11 cellular contexts compared by ENCODE assay signal in genomic region chr12:126663304-126664094, GRCh38.
DNase-seq lines count a peak whose midpoint lies in the region; ATAC-seq, FAIRE-seq and TF ChIP-seq lines count a peak whose summit lies in the region.
"Had no signal": no experiment of that assay in that cellular context is flagged by ENCODE, and none has a peak within 500 bp of the region (broad histone marks: within the 10 kb centered on the region; RNA-seq: fewer than 3 reads in every experiment).

No MANE protein-coding gene starts in this region.

- no peaks in the 10 kb centered on the region for H3K36me3 Mint-ChIP-seq in T-helper 2 cell treated with Interferon-gamma antibody and Interleukin-4, amounts not matched to agents 5 μg/mL and 100 μg/mL, for 36 hours (ENCODE audit: low read depth)
- H3K36me3 Mint-ChIP-seq: memory B cell had no signal

- H3K9me3 Mint-ChIP-seq in T-helper 2 cell treated with Interferon-gamma antibody and Interleukin-4, amounts not matched to agents 5 μg/mL and 100 μg/mL, for 36 hours, result peaks cover 25% of the 10 kb centered on the region

- no peak overlapping the region for H3K27ac Mint-ChIP-seq in T-helper 2 cell treated with Interferon-gamma antibody and Interleukin-4, amounts not matched to agents 5 μg/mL and 100 μg/mL, for 36 hours
- H3K27ac Mint-ChIP-seq: memory B cell had no signal

- H3K4me1 ChIP-seq in HEK293 (ENCODE audit: control insufficient read depth, insufficient read depth, low read length) (no peaks in the 10 kb centered on the region), Panc1 (ENCODE audit: control insufficient read depth, insufficient read depth, low read length) (no peaks in the 10 kb centered on the region)

- H3K36me3 ChIP-seq in HEK293 (ENCODE audit: control insufficient read depth in 2 of 2, insufficient read depth in 1 of 2, low read length in 2 of 2), result no peaks in the 10 kb centered on the region
- H3K36me3 ChIP-seq in Panc1 (ENCODE audit: control insufficient read depth, insufficient read depth, low read length), result no peaks in the 10 kb centered on the region

- BruUV-seq in Panc1 (replicated peaks; lab: Mats Ljungman, UMichigan), result no TSS peak

- no peak overlapping the region for H3K27ac ChIP-seq in HEK293 (ENCODE audit: extremely low read depth, low read depth, low read length)
- H3K27ac ChIP-seq in Panc1 (ENCODE audit: low read length), result no peak overlapping the region

- H3K27me3 ChIP-seq in Panc1 (ENCODE audit: control insufficient read depth, insufficient read depth, low read length), result no peaks in the 10 kb centered on the region

- H3K27me3 Mint-ChIP-seq in T-helper 2 cell treated with Interferon-gamma antibody and Interleukin-4, amounts not matched to agents 5 μg/mL and 100 μg/mL, for 36 hours (ENCODE audit: low read depth), result no peaks in the 10 kb centered on the region

- TF ChIP-seq CTCF in D721Med (IDR thresholded peaks at IDR 0.05; ENCODE audit: insufficient read depth, missing control alignments) (peak; percentile 26), HEK293 (tag by site-specific recombination; IDR thresholded peaks at IDR 0.05) (no peak), Panc1 (IDR thresholded peaks at IDR 0.05) (peak; percentile 57)

- H3K4me3 Mint-ChIP-seq in T-helper 2 cell treated with Interferon-gamma antibody and Interleukin-4, amounts not matched to agents 5 μg/mL and 100 μg/mL, for 36 hours, result no peak overlapping the region
- H3K4me3 Mint-ChIP-seq: memory B cell had no signal

- FAIRE-seq in D721Med (lab: Jason Lieb, UNC), result no peak

- POLR2A ChIA-PET in HEK293 (lab: Yijun Ruan, JAX), result no interaction called here
- POLR2A ChIA-PET in Panc1 (lab: Charles Lee), result no interaction called here

- intact Hi-C loops in Panc1 (cut with micrococcal nuclease; ENCODE audit: unreplicated experiment), result no loop called here

- in situ Hi-C loops in Panc1 (cut with HindIII; ENCODE audit: low pct_unique_long_range_greater_than_20kb, low sequenced_read_pairs), result no loop called here

- CTCF ChIA-PET in HEK293 (lab: Yijun Ruan, JAX) (interaction anchor here (0.5 to 1.0 kb wide), 5 partner anchors 41 to 1131 kb away, joined by 3 to 4 read pairs (median 3); no protein-coding TSS in a partner anchor), Panc1 (lab: Charles Lee) (no interaction called here)

- H3K4me3 ChIP-seq in HEK293 (ENCODE audit: low read depth, low read length), result no peak overlapping the region
- no peak overlapping the region for H3K4me3 ChIP-seq in Panc1 (ENCODE audit: low read depth in 2 of 2, low read length in 2 of 2)

- H3K9me3 ChIP-seq in HEK293 (ENCODE audit: control insufficient read depth, insufficient read depth, low read depth, low read length) (no peaks in the 10 kb centered on the region), Panc1 (ENCODE audit: control insufficient read depth, insufficient read depth, low read depth, low read length) (no peaks in the 10 kb centered on the region)

- ATAC-seq in Panc1 (no peak), HG02981 (IDR thresholded peaks at IDR 0.05; ENCODE audit: unreplicated experiment) (no peak), GM18861 (IDR thresholded peaks at IDR 0.05; ENCODE audit: unreplicated experiment) (no peak)

- DNase-seq in D721Med (ENCODE audit: insufficient read length, low spot score) (no peak), Panc1 (ENCODE audit: low read depth, low spot score) (no peak), iPS-NIHi7 (ENCODE audit: extremely low spot score) (peak; percentile 79), mesenteric fat pad (ENCODE audit: low spot score) (no peak)
- DNase-seq in T-helper 2 cell treated with Interferon-gamma antibody and Interleukin-4, amounts not matched to agents 5 μg/mL and 100 μg/mL, for 36 hours (ENCODE audit: low spot score), result no peak
- DNase-seq: activated effector memory CD4-positive, alpha-beta T cell treated with anti-CD3 and anti-CD28 coated beads, Interleukin-2, amount 50 U/mL, for 16 hours; NCI-H2227 treated with DMSO at 0.1 percent for 48 hours had no signal

- no peaks in the 10 kb centered on the region for H3K4me1 Mint-ChIP-seq in T-helper 2 cell treated with Interferon-gamma antibody and Interleukin-4, amounts not matched to agents 5 μg/mL and 100 μg/mL, for 36 hours (ENCODE audit: low read depth)
- H3K4me1 Mint-ChIP-seq: memory B cell had no signal

TF ChIP-seq in HEK293, 187 proteins besides CTCF, POLR2A, EP300 and RAD21:
- TF ChIP-seq ZNF530 (tag by site-specific recombination; IDR thresholded peaks at IDR 0.05; ENCODE audit: low read depth) (no peak), ZNF654 (tag by site-specific recombination; IDR thresholded peaks at IDR 0.05; ENCODE audit: low read depth) (peak; percentile 24), SCRT2 (tag by site-specific recombination; IDR thresholded peaks at IDR 0.05) (no peak), ZNF2 (tag by site-specific recombination; IDR thresholded peaks at IDR 0.05) (peak; percentile 84)
